In the genomic region with DNA sequence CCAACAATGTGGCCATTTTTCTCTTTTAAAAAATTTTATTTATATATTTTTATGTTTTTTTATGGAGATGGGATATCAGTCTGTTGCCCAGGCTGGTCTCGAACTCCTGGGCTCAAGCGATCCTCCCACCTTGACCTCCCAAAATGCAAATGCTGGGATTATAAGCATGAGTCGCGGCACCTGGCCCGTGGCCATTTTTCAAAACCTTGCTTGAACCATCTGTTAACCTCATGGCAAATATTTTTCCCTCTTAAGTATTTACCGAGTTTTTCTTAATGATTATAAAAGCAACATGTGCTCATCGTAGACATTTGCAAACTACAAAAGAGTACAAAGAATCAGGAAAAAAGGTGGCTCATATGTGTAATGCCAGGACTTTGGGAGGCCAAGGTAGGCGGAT, we compare ENCODE assay signal across 13 cellular contexts.
DNase-seq lines count a peak whose midpoint lies in the region; ATAC-seq and TF ChIP-seq lines count a peak whose summit lies in the region.
"Had no signal": no experiment of that assay in that cellular context is flagged by ENCODE, and none has a peak within 500 bp of the region (broad histone marks: within the 10 kb centered on the region; RNA-seq: fewer than 3 reads in every experiment).

No MANE protein-coding gene starts in this region.

- DNase-seq in EL (peak; percentile 31), T-helper 17 cell (no peak), foreskin fibroblast (peak; percentile 33 to 70), DMS53 (lab: John Stamatoyannopoulos, UW) (no peak), AG08396 (ENCODE audit: low spot score) (no peak)
- no peak for DNase-seq in activated CD8-positive, alpha-beta T cell treated with anti-CD3 and anti-CD28 coated beads, Interleukin-2, amount 10 ng/mL, durations not matched to agents 7 days and 5 days
- DNase-seq in activated naive CD4-positive, alpha-beta T cell treated with anti-CD3 and anti-CD28 coated beads, Interleukin-2, amount 50 U/mL, for 16 hours, result no peak
- DNase-seq: activated naive CD4-positive, alpha-beta T cell; BE2C; PC-3; WERI-Rb-1 had no signal

- no peaks in the 10 kb centered on the region for H3K9me3 ChIP-seq in T-helper 17 cell (ENCODE audit: control insufficient read depth, low read length, poor library complexity, severe bottlenecking)
- no peaks in the 10 kb centered on the region for H3K9me3 ChIP-seq in stomach smooth muscle (ENCODE audit: control insufficient read depth in 2 of 2, low read length in 2 of 2)
- H3K9me3 ChIP-seq: BE2C had no signal

- H3K9me3 Mint-ChIP-seq in activated CD8-positive, alpha-beta T cell treated with anti-CD3 and anti-CD28 coated beads, Interleukin-2, amount 10 ng/mL, durations not matched to agents 7 days and 5 days (ENCODE audit: insufficient read depth), result no peaks in the 10 kb centered on the region

- peaks cover 12% of the 10 kb centered on the region for H3K36me3 Mint-ChIP-seq in T-helper 17 cell (ENCODE audit: low read depth)
- H3K36me3 Mint-ChIP-seq in activated CD8-positive, alpha-beta T cell treated with anti-CD3 and anti-CD28 coated beads, Interleukin-2, amount 10 ng/mL, durations not matched to agents 7 days and 5 days (ENCODE audit: low read depth), result peaks cover 45% of the 10 kb centered on the region

- H3K4me3 ChIP-seq in foreskin fibroblast (ENCODE audit: low read depth in 1 of 2, low read length in 2 of 2), result no peak overlapping the region
- no peak overlapping the region for H3K4me3 ChIP-seq in stomach smooth muscle (ENCODE audit: low read length in 2 of 2)
- H3K4me3 ChIP-seq: skin epidermis had no signal

- peaks cover 9% of the 10 kb centered on the region for H3K4me1 Mint-ChIP-seq in T-helper 17 cell
- H3K4me1 Mint-ChIP-seq in activated CD8-positive, alpha-beta T cell treated with anti-CD3 and anti-CD28 coated beads, Interleukin-2, amount 10 ng/mL, durations not matched to agents 7 days and 5 days (ENCODE audit: low read depth), result no peaks in the 10 kb centered on the region

- peaks cover 76% of the 10 kb centered on the region for H3K4me1 ChIP-seq in stomach smooth muscle (ENCODE audit: control insufficient read depth, insufficient read depth, low read length)
- H3K4me1 ChIP-seq: BE2C had no signal

- H3K4me3 Mint-ChIP-seq in T-helper 17 cell, result no peak overlapping the region
- no peak overlapping the region for H3K4me3 Mint-ChIP-seq in activated CD8-positive, alpha-beta T cell treated with anti-CD3 and anti-CD28 coated beads, Interleukin-2, amount 10 ng/mL, durations not matched to agents 7 days and 5 days

- peaks cover 8 to 10% of the 10 kb centered on the region in 2 donors for H3K36me3 ChIP-seq in stomach smooth muscle (ENCODE audit: control insufficient read depth in 2 of 2, insufficient read depth in 2 of 2, low read length in 2 of 2)

- peak overlapping the region; percentile 54 to 64 for H3K9ac ChIP-seq in stomach smooth muscle (ENCODE audit: low read length in 2 of 2)

- TF ChIP-seq CTCF in foreskin fibroblast (IDR thresholded peaks at IDR 0.05; ENCODE audit: low read depth, low read length), result no peak

- no peaks in the 10 kb centered on the region for H3K27me3 ChIP-seq in stomach smooth muscle (ENCODE audit: control insufficient read depth in 1 of 2, insufficient read depth in 2 of 2, low read length in 2 of 2)
- H3K27me3 ChIP-seq: BE2C had no signal

- CTCF ChIA-PET in activated CD8-positive, alpha-beta T cell treated with anti-CD3 and anti-CD28 coated beads, Interleukin-2, amount 10 ng/mL, durations not matched to agents 7 days and 5 days (lab: Charles Lee), result no interaction called here

- ATAC-seq in T-helper 17 cell, result no peak
- ATAC-seq in activated CD8-positive, alpha-beta T cell treated with anti-CD3 and anti-CD28 coated beads, Interleukin-2, amount 10 ng/mL, durations not matched to agents 7 days and 5 days, result no peak
- ATAC-seq: PC-3 had no signal

- no peaks in the 10 kb centered on the region for H3K27me3 Mint-ChIP-seq in T-helper 17 cell
- no peaks in the 10 kb centered on the region for H3K27me3 Mint-ChIP-seq in activated CD8-positive, alpha-beta T cell treated with anti-CD3 and anti-CD28 coated beads, Interleukin-2, amount 10 ng/mL, durations not matched to agents 7 days and 5 days (ENCODE audit: low read depth)

- POLR2A ChIA-PET in activated CD8-positive, alpha-beta T cell treated with anti-CD3 and anti-CD28 coated beads, Interleukin-2, amount 10 ng/mL, durations not matched to agents 7 days and 5 days (lab: Charles Lee), result no interaction called here

- H3K27ac Mint-ChIP-seq in T-helper 17 cell, result peak overlapping the region; percentile 41
- H3K27ac Mint-ChIP-seq in activated CD8-positive, alpha-beta T cell treated with anti-CD3 and anti-CD28 coated beads, Interleukin-2, amount 10 ng/mL, durations not matched to agents 7 days and 5 days, result no peak overlapping the region

- peak overlapping the region; percentile 94 for H3K27ac ChIP-seq in stomach smooth muscle (ENCODE audit: low read length)
- H3K27ac ChIP-seq: WERI-Rb-1 had no signal

Comparison
In these comparisons a context has a peak if more than half of its experiments do, and no peak if none do; other contexts are left out.
1. DNase-seq: peak in EL (single experiment) and foreskin fibroblast (2 of 2); none in T-helper 17 cell (0 of 3), activated CD8-positive, alpha-beta T cell treated with anti-CD3 and anti-CD28 coated beads, Interleukin-2, amount 10 ng/mL, durations not matched to agents 7 days and 5 days (single experiment), DMS53 (single experiment), AG08396 (single experiment) and activated naive CD4-positive, alpha-beta T cell treated with anti-CD3 and anti-CD28 coated beads, Interleukin-2, amount 50 U/mL, for 16 hours (single experiment).